ENCODE assay signal across 8 cellular contexts in the genomic region with DNA sequence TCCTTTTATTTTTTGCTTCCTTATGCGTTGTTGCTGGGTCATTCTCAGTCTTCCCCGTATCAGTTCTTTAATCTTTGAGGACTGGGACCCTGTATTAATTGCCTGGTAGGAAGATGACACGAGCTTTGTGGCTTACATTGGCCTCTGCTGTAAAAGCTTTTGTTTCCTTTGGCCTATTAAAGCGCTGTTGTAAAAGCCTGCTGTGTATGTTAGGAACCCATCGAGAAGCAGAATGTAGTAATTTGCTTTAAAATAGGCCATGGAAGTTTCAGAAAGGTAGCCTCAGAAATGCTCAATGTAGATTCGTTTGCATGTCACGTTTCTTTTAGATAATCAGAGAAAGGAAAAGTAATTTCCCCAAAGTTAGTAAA.
A peak's percentile ranks its signal among the peaks of the same experiment; 100 is the strongest.
DNase-seq lines count a peak whose midpoint lies in the region; TF ChIP-seq lines count a peak whose summit lies in the region.

No MANE protein-coding gene starts in this region.

- no peaks in the 10 kb centered on the region for H3K9me3 ChIP-seq in CD8-positive, alpha-beta memory T cell (ENCODE audit: low read length)
- H3K9me3 ChIP-seq in GM23248 (ENCODE audit: low read depth), result no peaks in the 10 kb centered on the region
- no peaks in the 10 kb centered on the region for H3K9me3 ChIP-seq in SK-N-SH

- H3K79me2 ChIP-seq in GM23248 (ENCODE audit: insufficient read depth) (no peaks in the 10 kb centered on the region), SK-N-SH (ENCODE audit: insufficient read depth) (no peaks in the 10 kb centered on the region)

- H3F3A ChIP-seq in GM23248 (ENCODE audit: insufficient read depth) (peaks cover 38% of the 10 kb centered on the region), SK-N-SH (replicated peaks; ENCODE audit: insufficient read depth) (peaks cover 31% of the 10 kb centered on the region)

- H3K9me2 ChIP-seq in GM23248 (ENCODE audit: insufficient read depth), result no peaks in the 10 kb centered on the region
- H3K9me2 ChIP-seq in SK-N-SH, result no peaks in the 10 kb centered on the region

- peak overlapping the region; percentile 93 for H3K4me2 ChIP-seq in GM23248 (ENCODE audit: unreplicated experiment)
- H3K4me2 ChIP-seq in SK-N-SH, result peak overlapping the region; percentile 72

- H4K20me1 ChIP-seq in GM23248 (ENCODE audit: insufficient read depth) (no peaks in the 10 kb centered on the region), SK-N-SH (ENCODE audit: insufficient read depth) (no peaks in the 10 kb centered on the region)

- H3K4me1 Mint-ChIP-seq in CD8-positive, alpha-beta memory T cell, result peaks cover 45 to 58% (median 48%) of the 10 kb centered on the region in 3 donors

- CTCF ChIA-PET in CD8-positive, alpha-beta memory T cell (lab: Charles Lee), result interaction anchor here (0.8 to 2.6 kb wide), 16 partner anchors 17 to 957 kb away, joined by 3 to 17 read pairs (median 4); partner anchors contain the start of genes PDS5B and RFC3
- CTCF ChIA-PET in SK-N-SH (lab: Yijun Ruan, JAX), result interaction anchor here (0.6 to 3.0 kb wide), 42 partner anchors 8 to 1637 kb away, joined by 3 to 28 read pairs (median 3); partner anchors contain the start of genes PDS5B and STARD13

- no peak for TF ChIP-seq EP300 in SK-N-SH (IDR thresholded peaks at IDR 0.05; ENCODE audit: borderline replicate concordance in 1 of 2, low read depth in 1 of 2, low read length in 1 of 2)

- H3K36me3 ChIP-seq in CD8-positive, alpha-beta memory T cell (ENCODE audit: insufficient read depth, low read length), result no peaks in the 10 kb centered on the region
- H3K36me3 ChIP-seq in GM23248 (ENCODE audit: low read depth) (no peaks in the 10 kb centered on the region), SK-N-SH (replicated peaks in 1 of 2; ENCODE audit: control insufficient read depth in 1 of 2, insufficient read depth in 2 of 2, low read length in 1 of 2) (no peaks in the 10 kb centered on the region)

- H3K36me3 Mint-ChIP-seq in CD8-positive, alpha-beta memory T cell, result peaks cover 0 to 12% (median 3%) of the 10 kb centered on the region in 3 donors

- H3K27ac Mint-ChIP-seq in CD8-positive, alpha-beta memory T cell, result peak overlapping the region; percentile 98 to 100 (median 100)

- no peaks in the 10 kb centered on the region for H3K27me3 ChIP-seq in CD8-positive, alpha-beta memory T cell (ENCODE audit: insufficient read depth, low read length, poor library complexity, severe bottlenecking)
- H3K27me3 ChIP-seq in GM23248 (replicated peaks; ENCODE audit: insufficient read depth) (no peaks in the 10 kb centered on the region), SK-N-SH (ENCODE audit: insufficient read depth) (no peaks in the 10 kb centered on the region)

- peaks cover 0 to 2% of the 10 kb centered on the region in 2 donors for H3K27me3 Mint-ChIP-seq in CD8-positive, alpha-beta memory T cell

- H3K9ac ChIP-seq in GM23248, result peak overlapping the region; percentile 91
- peak overlapping the region; percentile 87 for H3K9ac ChIP-seq in SK-N-SH

- H3K9me3 Mint-ChIP-seq in CD8-positive, alpha-beta memory T cell, result peaks cover 0 to 2% (median 0%) of the 10 kb centered on the region in 5 donors

- TF ChIP-seq RAD21 in SK-N-SH (IDR thresholded peaks at IDR 0.05; ENCODE audit: low read length), result no peak

- H3K27ac ChIP-seq in CD8-positive, alpha-beta memory T cell (ENCODE audit: low read depth, low read length), result peak overlapping the region; percentile 99
- H3K27ac ChIP-seq in GM23248 (peak overlapping the region; percentile 96), SK-N-SH (ENCODE audit: low read depth in 2 of 2, low read length in 1 of 2) (peak overlapping the region; percentile 100)

- H3K4me1 ChIP-seq in CD8-positive, alpha-beta memory T cell (ENCODE audit: insufficient read depth, low read length), result peaks cover 38% of the 10 kb centered on the region
- H3K4me1 ChIP-seq in GM23248 (ENCODE audit: insufficient read depth) (peaks cover 31% of the 10 kb centered on the region), SK-N-SH (ENCODE audit: control insufficient read depth in 1 of 2, insufficient read depth in 2 of 2, low read depth in 1 of 2, low read length in 1 of 2) (peaks cover 19 to 25% of the 10 kb centered on the region in 2 experiments; a peak in 3 of 4 replicates)

- in situ Hi-C loops in GM23248 (cut with MboI), result loop anchor here (10.0 to 25.0 kb wide), 2 partner anchors 172 to 956 kb away; partner anchors contain the start of gene PDS5B

- POLR2A ChIA-PET in CD8-positive, alpha-beta memory T cell (lab: Charles Lee), result interaction anchor here (1.2 to 1.8 kb wide), 3 partner anchors 274 to 1228 kb away, joined by 4 to 10 read pairs (median 6); partner anchors contain the start of genes BRCA2, PDS5B, RFC3 and ZAR1L
- POLR2A ChIA-PET in SK-N-SH (lab: Yijun Ruan, JAX), result interaction anchor here (1.1 kb wide), 1 partner anchor 957 kb away, joined by 6 read pairs; the partner anchor contains the start of gene PDS5B

- 3 to 5% methylated on average over 7 of the region's 7 CpGs for WGBS in GM23248 (ENCODE audit: low coverage in 1 of 2, low lambda C conversion rate in 2 of 2, missing lambda C conversion rate in 2 of 2), 2 experiments
- WGBS in SK-N-SH (ENCODE audit: low lambda C conversion rate), result 23% methylated on average over 7 of the region's 7 CpGs

- peak overlapping the region; percentile 95 for H2AFZ ChIP-seq in GM23248
- H2AFZ ChIP-seq in SK-N-SH (ENCODE audit: low read depth), result peak overlapping the region; percentile 90

- no peak for DNase-seq in CD8-positive, alpha-beta memory T cell
- no peak for DNase-seq in GM23248
- no peak for DNase-seq in SK-N-SH
- no peak for DNase-seq in fibroblast of villous mesenchyme (ENCODE audit: low read depth)
- DNase-seq in retinal pigment epithelial cell (ENCODE audit: low read depth), result peak; percentile 15
- DNase-seq in GM10266 (ENCODE audit: extremely low spot score), result no peak
- DNase-seq in activated gamma-delta T cell (lab: John Stamatoyannopoulos, UW), result no peak
- no peak for DNase-seq in kidney glomerular epithelial cell (lab: John Stamatoyannopoulos, UW)

- TF ChIP-seq CTCF in SK-N-SH (IDR thresholded peaks at IDR 0.05), result no peak
- TF ChIP-seq CTCF in fibroblast of villous mesenchyme (IDR thresholded peaks at IDR 0.05; ENCODE audit: insufficient read depth, low read depth, low read length), result no peak
- no peak for TF ChIP-seq CTCF in retinal pigment epithelial cell (conservative IDR thresholded peaks at IDR 0.05; ENCODE audit: low read depth, low read length)
- TF ChIP-seq CTCF in GM10266 (IDR thresholded peaks at IDR 0.05; ENCODE audit: control insufficient read depth, insufficient read depth, low read depth, missing control alignments), result no peak

- H3K4me3 ChIP-seq in CD8-positive, alpha-beta memory T cell (ENCODE audit: low read length), result peak overlapping the region; percentile 90
- peak overlapping the region; percentile 80 for H3K4me3 ChIP-seq in GM23248
- peak overlapping the region; percentile 53 to 66 for H3K4me3 ChIP-seq in SK-N-SH (ENCODE audit: low read depth in 2 of 2, low read length in 1 of 2)
- H3K4me3 ChIP-seq in fibroblast of villous mesenchyme (ENCODE audit: low read depth, low read length), result peak overlapping the region; percentile 67
- peak overlapping the region; percentile 59 for H3K4me3 ChIP-seq in retinal pigment epithelial cell (ENCODE audit: low read length)

- H3K4me3 Mint-ChIP-seq in CD8-positive, alpha-beta memory T cell, result peak overlapping the region; percentile 92 to 98 (median 94)

TF ChIP-seq in SK-N-SH, 30 proteins besides CTCF, POLR2A, EP300 and RAD21:
- TF ChIP-seq NFIC (IDR thresholded peaks at IDR 0.05; ENCODE audit: borderline replicate concordance), result no peak
- no peak for TF ChIP-seq POLR2AphosphoS5 (IDR thresholded peaks at IDR 0.05; ENCODE audit: low read depth, low read length)
- no peak for TF ChIP-seq RXRA (IDR thresholded peaks at IDR 0.05; ENCODE audit: borderline replicate concordance, low read depth)
- TF ChIP-seq USF1 (IDR thresholded peaks at IDR 0.05; ENCODE audit: borderline replicate concordance, low read depth), result no peak
- no peak for TF ChIP-seq REST (IDR thresholded peaks at IDR 0.05; ENCODE audit: low read depth, low read length)
- no peak for TF ChIP-seq SMC3 (IDR thresholded peaks at IDR 0.05; ENCODE audit: low read depth, low read length)
- TF ChIP-seq FOSL2 (IDR thresholded peaks at IDR 0.05; ENCODE audit: borderline replicate concordance, low read depth), result no peak
- no peak for TF ChIP-seq GATA2 (CRISPR knock-in tag; IDR thresholded peaks at IDR 0.05)
- no peak for TF ChIP-seq RCOR1 (IDR thresholded peaks at IDR 0.05; ENCODE audit: low read length)
- no peak for TF ChIP-seq NRF1 (IDR thresholded peaks at IDR 0.05; ENCODE audit: low read depth, low read length)
